ENCODE assay signal across 21 cellular contexts in genomic region chr14:104446611-104447010, GRCh38.
"Had no signal": no experiment of that assay in that cellular context is flagged by ENCODE, and none has a peak within 500 bp of the region (broad histone marks: within the 10 kb centered on the region; RNA-seq: fewer than 3 reads in every experiment).

No MANE protein-coding gene starts in this region.

- DNase-seq: activated CD4-positive, alpha-beta T cell treated with anti-CD3 and anti-CD28 coated beads for 1 hour; activated CD4-positive, alpha-beta T cell treated with anti-CD3 and anti-CD28 coated beads, Interleukin-2, amount 50 U/mL, for 48 hours; activated gamma-delta T cell treated with Interleukin-2 at 50 U/mL for 16 hours; activated naive CD8-positive, alpha-beta T cell treated with anti-CD3 and anti-CD28 coated beads for 36 hours; activated T-cell treated with anti-CD3 and anti-CD28 coated beads, Interleukin-2, amount 50 U/mL, for 72 hours; amniotic stem cell; caudate nucleus; foreskin keratinocyte; naive B cell; psoas muscle; SJCRH30; stimulated activated CD4-positive, alpha-beta T cell treated with anti-CD3 and anti-CD28 coated beads, Interleukin-4, amount 100 ng/mL, for 4 hours; stimulated activated naive CD4-positive, alpha-beta T cell; thyroid gland; uterus had no signal

- H3K4me1 ChIP-seq: foreskin keratinocyte, psoas muscle, SJCRH30, thyroid gland, uterus had no signal

- H3K4me1 Mint-ChIP-seq: activated naive CD8-positive, alpha-beta T cell treated with anti-CD3 and anti-CD28 coated beads for 36 hours; neural crest cell had no signal

- H3K27ac Mint-ChIP-seq: activated naive CD8-positive, alpha-beta T cell treated with anti-CD3 and anti-CD28 coated beads for 36 hours; activated T-cell treated with anti-CD3 and anti-CD28 coated beads, Interleukin-2, amount 50 U/mL, for 72 hours had no signal

- H3K27me3 ChIP-seq: foreskin keratinocyte, hepatocyte, SJCRH30, thyroid gland, uterus had no signal

- ATAC-seq: activated T-cell treated with anti-CD3 and anti-CD28 coated beads, Interleukin-2, amount 50 U/mL, for 72 hours; foreskin keratinocyte; psoas muscle; sciatic nerve had no signal

- H3K4me3 ChIP-seq: dorsolateral prefrontal cortex, hepatocyte, psoas muscle, SJCRH30, smooth muscle cell, thyroid gland, uterus had no signal

- H3K36me3 ChIP-seq: SJCRH30, thyroid gland, uterus had no signal

- H3K4me3 Mint-ChIP-seq: activated naive CD8-positive, alpha-beta T cell treated with anti-CD3 and anti-CD28 coated beads for 36 hours; activated T-cell treated with anti-CD3 and anti-CD28 coated beads, Interleukin-2, amount 50 U/mL, for 72 hours; naive B cell; neural crest cell had no signal

- H3K27ac ChIP-seq: dorsolateral prefrontal cortex, epithelial cell of prostate, foreskin keratinocyte, hepatocyte, psoas muscle, SJCRH30, thyroid gland, uterus had no signal

- H3K9me3 ChIP-seq: thyroid gland, uterus had no signal
